1 cellular context compared by ENCODE assay signal in the genomic region with DNA sequence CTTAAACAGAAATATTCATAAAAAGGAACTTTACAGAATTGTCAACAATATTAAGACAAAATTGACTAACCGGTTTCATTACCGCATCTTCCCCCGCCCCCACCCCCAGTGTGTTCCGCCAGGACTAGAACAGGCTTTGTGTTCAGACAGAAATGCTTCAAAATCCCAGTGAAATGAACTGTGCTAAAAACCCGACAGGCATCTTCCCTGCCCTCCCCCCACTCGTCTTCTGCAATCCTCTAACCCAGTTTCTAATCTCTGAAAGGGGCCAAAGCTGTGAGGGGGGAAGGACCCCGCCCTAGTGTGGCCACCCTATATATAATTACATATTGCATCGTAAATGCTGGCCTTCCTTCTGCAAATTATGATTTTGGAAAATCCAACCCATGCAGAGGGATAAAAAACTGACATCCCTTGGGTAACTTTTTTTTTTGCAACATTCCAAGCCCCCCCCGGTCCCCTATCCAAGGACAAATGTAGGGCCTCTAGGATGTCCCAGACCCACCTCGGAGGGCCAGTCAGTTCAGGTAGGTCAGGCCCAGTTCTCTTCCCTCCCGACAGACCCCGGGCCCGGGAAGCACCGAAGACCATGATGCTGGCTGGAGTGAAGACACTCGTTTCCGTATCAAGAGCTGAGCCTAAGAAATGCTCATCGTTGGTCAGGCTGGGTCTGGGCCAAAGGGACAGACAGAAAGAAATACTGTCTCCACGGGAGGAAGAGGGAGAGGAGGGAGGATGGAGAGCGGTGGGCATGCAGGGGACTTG.
TF ChIP-seq lines count a peak whose summit lies in the region.

No MANE protein-coding gene starts in this region.

TF ChIP-seq in IMR-90, 13 proteins besides CTCF, POLR2A, EP300 and RAD21:
- no peak for TF ChIP-seq MAZ (IDR thresholded peaks at IDR 0.05; ENCODE audit: borderline replicate concordance, low read depth, low read length)
- no peak for TF ChIP-seq MXI1 (IDR thresholded peaks at IDR 0.05; ENCODE audit: borderline replicate concordance, low read depth, low read length)
- TF ChIP-seq BHLHE40 (IDR thresholded peaks at IDR 0.05; ENCODE audit: low read depth, low read length), result no peak
- TF ChIP-seq RFX5 (IDR thresholded peaks at IDR 0.05; ENCODE audit: low read depth, low read length), result no peak
- TF ChIP-seq CEBPB (IDR thresholded peaks at IDR 0.05; ENCODE audit: low read depth, low read length), result no peak
- no peak for TF ChIP-seq CHD1 (IDR thresholded peaks at IDR 0.05; ENCODE audit: low read depth, low read length)
- TF ChIP-seq, protein P1, sequence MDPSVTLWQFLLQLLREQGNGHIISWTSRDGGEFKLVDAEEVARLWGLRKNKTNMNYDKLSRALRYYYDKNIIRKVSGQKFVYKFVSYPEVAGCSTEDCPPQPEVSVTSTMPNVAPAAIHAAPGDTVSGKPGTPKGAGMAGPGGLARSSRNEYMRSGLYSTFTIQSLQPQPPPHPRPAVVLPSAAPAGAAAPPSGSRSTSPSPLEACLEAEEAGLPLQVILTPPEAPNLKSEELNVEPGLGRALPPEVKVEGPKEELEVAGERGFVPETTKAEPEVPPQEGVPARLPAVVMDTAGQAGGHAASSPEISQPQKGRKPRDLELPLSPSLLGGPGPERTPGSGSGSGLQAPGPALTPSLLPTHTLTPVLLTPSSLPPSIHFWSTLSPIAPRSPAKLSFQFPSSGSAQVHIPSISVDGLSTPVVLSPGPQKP (IDR thresholded peaks at IDR 0.05; ENCODE audit: borderline replicate concordance, low read depth, low read length), result no peak
- TF ChIP-seq NFE2L2 (IDR thresholded peaks at IDR 0.05; ENCODE audit: low read depth, low read length), result no peak
- no peak for TF ChIP-seq FOS (IDR thresholded peaks at IDR 0.05; ENCODE audit: low read depth, low read length)
- TF ChIP-seq, protein P2, sequence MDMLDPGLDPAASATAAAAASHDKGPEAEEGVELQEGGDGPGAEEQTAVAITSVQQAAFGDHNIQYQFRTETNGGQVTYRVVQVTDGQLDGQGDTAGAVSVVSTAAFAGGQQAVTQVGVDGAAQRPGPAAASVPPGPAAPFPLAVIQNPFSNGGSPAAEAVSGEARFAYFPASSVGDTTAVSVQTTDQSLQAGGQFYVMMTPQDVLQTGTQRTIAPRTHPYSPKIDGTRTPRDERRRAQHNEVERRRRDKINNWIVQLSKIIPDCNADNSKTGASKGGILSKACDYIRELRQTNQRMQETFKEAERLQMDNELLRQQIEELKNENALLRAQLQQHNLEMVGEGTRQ (IDR thresholded peaks at IDR 0.05; ENCODE audit: low read depth, low read length), result no peak
- no peak for TF ChIP-seq RCOR1 (IDR thresholded peaks at IDR 0.05; ENCODE audit: insufficient replicate concordance, low read length)
- no peak for TF ChIP-seq MAFK (IDR thresholded peaks at IDR 0.05; ENCODE audit: low read depth, low read length)
- TF ChIP-seq SMC3 (IDR thresholded peaks at IDR 0.05; ENCODE audit: low read depth, low read length), result no peak
